Comparison of ENCODE assay signal across 17 cellular contexts in the genomic region with DNA sequence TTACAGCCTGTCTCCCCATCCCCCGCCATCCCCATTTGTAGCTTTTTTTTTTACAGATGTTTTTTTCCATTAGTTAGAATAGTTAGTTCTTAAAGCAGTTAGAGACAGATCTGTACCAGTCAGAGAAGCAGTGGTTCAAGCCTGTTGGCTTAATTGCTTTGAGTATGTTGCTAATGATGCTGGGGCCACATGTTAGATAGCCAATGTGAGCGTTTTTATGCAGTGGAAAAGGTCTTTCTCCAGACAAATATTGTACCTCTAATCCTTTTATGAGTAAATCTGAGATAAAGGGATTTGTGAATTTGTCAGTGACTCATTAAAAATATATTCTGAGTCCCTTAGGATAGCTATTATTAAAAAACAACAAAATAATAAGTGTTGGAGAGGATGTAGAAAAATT.
"Had no signal": no experiment of that assay in that cellular context is flagged by ENCODE, and none has a peak within 500 bp of the region (broad histone marks: within the 10 kb centered on the region; RNA-seq: fewer than 3 reads in every experiment).

No MANE protein-coding gene starts in this region.

- H3K4me3 ChIP-seq: gastroesophageal sphincter, heart right ventricle, mucosa of descending colon, pancreas, sigmoid colon, thyroid gland had no signal

- DNase-seq: activated naive CD4-positive, alpha-beta T cell; activated naive CD8-positive, alpha-beta T cell treated with anti-CD3 and anti-CD28 coated beads, Interleukin-2, amount 10 ng/mL, durations not matched to agents 7 days and 5 days; anterior cingulate cortex; dermis blood vessel endothelial cell; effector memory CD8-positive, alpha-beta T cell; heart right ventricle; islet precursor cell; mucosa of descending colon; naive thymus-derived CD4-positive, alpha-beta T cell; pancreas; sigmoid colon; stimulated activated CD4-positive, alpha-beta T cell treated with anti-CD3 and anti-CD28 coated beads, Interleukin-12 subunit alpha, Interleukin-12 subunit beta, amount 100 ng/mL, for 4 hours; stimulated activated CD4-positive, alpha-beta T cell treated with anti-CD3 and anti-CD28 coated beads, Interleukin-2, amount 100 ng/mL, for 24 hours; thyroid gland had no signal

- H3K9me3 ChIP-seq: gastroesophageal sphincter, mucosa of descending colon, pancreas, sigmoid colon, thyroid gland had no signal

- FAIRE-seq: pancreas had no signal

- H3K4me1 ChIP-seq: pancreas, thyroid gland had no signal

- ATAC-seq: effector memory CD8-positive, alpha-beta T cell; gastroesophageal sphincter; heart right ventricle; left lobe of liver; mucosa of descending colon; naive thymus-derived CD4-positive, alpha-beta T cell; pancreas had no signal

- H3K36me3 ChIP-seq: gastroesophageal sphincter, pancreas, sigmoid colon, thyroid gland had no signal

- H3K27me3 ChIP-seq: gastroesophageal sphincter, heart right ventricle, pancreas, sigmoid colon, thyroid gland had no signal

- H3K27ac ChIP-seq: epithelial cell of prostate, gastroesophageal sphincter, heart right ventricle, pancreas, sigmoid colon, thyroid gland had no signal
